Comparison of ENCODE assay signal across 18 cellular contexts in the genomic region with DNA sequence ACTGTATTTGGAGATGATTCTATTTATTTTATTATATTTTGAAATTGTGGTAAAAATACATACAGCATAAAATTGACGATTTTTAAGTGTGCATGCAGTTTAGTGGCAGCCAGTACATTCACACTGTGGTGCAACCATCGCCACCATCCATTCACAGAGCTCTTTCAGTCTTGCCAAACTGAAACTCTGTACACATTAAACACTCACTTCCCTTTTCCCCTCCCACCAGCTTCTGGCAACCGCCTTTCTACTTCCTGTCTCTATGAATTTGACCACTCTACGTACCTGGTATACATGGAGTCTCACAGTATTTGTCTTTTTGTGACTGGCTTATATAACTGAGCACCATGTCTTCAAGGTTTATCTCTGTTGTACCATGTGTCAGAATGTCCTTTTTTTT.
DNase-seq lines count a peak whose midpoint lies in the region; ATAC-seq and TF ChIP-seq lines count a peak whose summit lies in the region.
"Had no signal": no experiment of that assay in that cellular context is flagged by ENCODE, and none has a peak within 500 bp of the region (broad histone marks: within the 10 kb centered on the region; RNA-seq: fewer than 3 reads in every experiment).

No MANE protein-coding gene starts in this region.

- H3K4me1 Mint-ChIP-seq in activated CD8-positive, alpha-beta T cell treated with anti-CD3 and anti-CD28 coated beads for 36 hours (ENCODE audit: low read depth), result no peaks in the 10 kb centered on the region
- no peaks in the 10 kb centered on the region for H3K4me1 Mint-ChIP-seq in activated CD8-positive, alpha-beta T cell treated with anti-CD3 and anti-CD28 coated beads, Interleukin-2, amount 10 ng/mL, durations not matched to agents 7 days and 5 days (ENCODE audit: low read depth)

- intact Hi-C loops in activated CD8-positive, alpha-beta T cell treated with anti-CD3 and anti-CD28 coated beads for 36 hours (cut with micrococcal nuclease), result no loop called here
- intact Hi-C loops in thyroid gland (cut with DNase I), result no loop called here

- no peaks in the 10 kb centered on the region for H3K9me3 Mint-ChIP-seq in activated CD8-positive, alpha-beta T cell treated with anti-CD3 and anti-CD28 coated beads for 36 hours
- peaks cover 4% of the 10 kb centered on the region for H3K9me3 Mint-ChIP-seq in activated CD8-positive, alpha-beta T cell treated with anti-CD3 and anti-CD28 coated beads, Interleukin-2, amount 10 ng/mL, durations not matched to agents 7 days and 5 days (ENCODE audit: insufficient read depth)

- H3K4me1 ChIP-seq in suprapubic skin (no peaks in the 10 kb centered on the region), thyroid gland (no peaks in the 10 kb centered on the region)
- H3K4me1 ChIP-seq: A549 had no signal

- H3K36me3 Mint-ChIP-seq in activated CD8-positive, alpha-beta T cell treated with anti-CD3 and anti-CD28 coated beads for 36 hours (ENCODE audit: low read depth), result no peaks in the 10 kb centered on the region
- no peaks in the 10 kb centered on the region for H3K36me3 Mint-ChIP-seq in activated CD8-positive, alpha-beta T cell treated with anti-CD3 and anti-CD28 coated beads, Interleukin-2, amount 10 ng/mL, durations not matched to agents 7 days and 5 days (ENCODE audit: low read depth)

- H3K27ac ChIP-seq in suprapubic skin (no peak overlapping the region), thyroid gland (no peak overlapping the region)
- H3K27ac ChIP-seq: A549, C4-2B, PC-9 had no signal

- H3K27ac Mint-ChIP-seq in activated CD8-positive, alpha-beta T cell treated with anti-CD3 and anti-CD28 coated beads for 36 hours, result no peak overlapping the region
- H3K27ac Mint-ChIP-seq in activated CD8-positive, alpha-beta T cell treated with anti-CD3 and anti-CD28 coated beads, Interleukin-2, amount 10 ng/mL, durations not matched to agents 7 days and 5 days, result no peak overlapping the region

- no peaks in the 10 kb centered on the region for H3K27me3 ChIP-seq in suprapubic skin
- no peaks in the 10 kb centered on the region for H3K27me3 ChIP-seq in thyroid gland

- no peaks in the 10 kb centered on the region for H3K27me3 Mint-ChIP-seq in activated CD8-positive, alpha-beta T cell treated with anti-CD3 and anti-CD28 coated beads for 36 hours
- H3K27me3 Mint-ChIP-seq in activated CD8-positive, alpha-beta T cell treated with anti-CD3 and anti-CD28 coated beads, Interleukin-2, amount 10 ng/mL, durations not matched to agents 7 days and 5 days (ENCODE audit: low read depth), result no peaks in the 10 kb centered on the region

- no peak for ATAC-seq in activated CD8-positive, alpha-beta T cell treated with anti-CD3 and anti-CD28 coated beads for 36 hours
- ATAC-seq in activated CD8-positive, alpha-beta T cell treated with anti-CD3 and anti-CD28 coated beads, Interleukin-2, amount 10 ng/mL, durations not matched to agents 7 days and 5 days, result no peak
- no peak for ATAC-seq in HG03457 (IDR thresholded peaks at IDR 0.05; ENCODE audit: unreplicated experiment)
- ATAC-seq: A549, HepG2 had no signal

- TF ChIP-seq CTCF in activated CD8-positive, alpha-beta T cell treated with anti-CD3 and anti-CD28 coated beads for 36 hours (IDR thresholded peaks at IDR 0.05), result no peak
- TF ChIP-seq CTCF in suprapubic skin (IDR thresholded peaks at IDR 0.05), result no peak
- no peak for TF ChIP-seq CTCF in thyroid gland (IDR thresholded peaks at IDR 0.05)

- peak; percentile 2 for DNase-seq in activated CD8-positive, alpha-beta T cell treated with anti-CD3 and anti-CD28 coated beads for 36 hours
- no peak for DNase-seq in activated CD8-positive, alpha-beta T cell treated with anti-CD3 and anti-CD28 coated beads, Interleukin-2, amount 10 ng/mL, durations not matched to agents 7 days and 5 days
- DNase-seq in NAMALWA (ENCODE audit: low spot score), result peak; percentile 25
- DNase-seq in RPMI8226, result peak; percentile 49
- DNase-seq in suprapubic skin (ENCODE audit: low spot score in 2 of 2), result no peak
- DNase-seq in thyroid gland, result no peak
- no peak for DNase-seq in NCI-H2171 (lab: John Stamatoyannopoulos, UW)
- DNase-seq: DMS 273 treated with DMSO at 0.1 percent for 48 hours, Karpas-422, NCI-H1048, NCI-H146, NCI-H2227 treated with DMSO at 0.1 percent for 48 hours, NCI-H524, PC-9 had no signal

- 80% methylated on average over 4 of the region's 4 CpGs for WGBS in suprapubic skin
- WGBS in thyroid gland, 2 donors, result 81 to 82% methylated on average over 4 of the region's 4 CpGs

- no peaks in the 10 kb centered on the region for H3K36me3 ChIP-seq in suprapubic skin
- no peaks in the 10 kb centered on the region for H3K36me3 ChIP-seq in thyroid gland

- CTCF ChIA-PET in activated CD8-positive, alpha-beta T cell treated with anti-CD3 and anti-CD28 coated beads for 36 hours (lab: Charles Lee), result no interaction called here
- CTCF ChIA-PET in activated CD8-positive, alpha-beta T cell treated with anti-CD3 and anti-CD28 coated beads, Interleukin-2, amount 10 ng/mL, durations not matched to agents 7 days and 5 days (lab: Charles Lee), result no interaction called here

- no peak for TF ChIP-seq EP300 in suprapubic skin (IDR thresholded peaks at IDR 0.05)

- POLR2A ChIA-PET in activated CD8-positive, alpha-beta T cell treated with anti-CD3 and anti-CD28 coated beads for 36 hours (lab: Charles Lee), result no interaction called here
- POLR2A ChIA-PET in activated CD8-positive, alpha-beta T cell treated with anti-CD3 and anti-CD28 coated beads, Interleukin-2, amount 10 ng/mL, durations not matched to agents 7 days and 5 days (lab: Charles Lee), result no interaction called here

- H3K9me3 ChIP-seq in suprapubic skin (no peaks in the 10 kb centered on the region), thyroid gland (no peaks in the 10 kb centered on the region)
- H3K9me3 ChIP-seq: A549 had no signal

- H3K4me3 Mint-ChIP-seq in activated CD8-positive, alpha-beta T cell treated with anti-CD3 and anti-CD28 coated beads for 36 hours, result no peak overlapping the region
- H3K4me3 Mint-ChIP-seq in activated CD8-positive, alpha-beta T cell treated with anti-CD3 and anti-CD28 coated beads, Interleukin-2, amount 10 ng/mL, durations not matched to agents 7 days and 5 days, result no peak overlapping the region

- TF ChIP-seq POLR2A in suprapubic skin (IDR thresholded peaks at IDR 0.05), result no peak
- no peak for TF ChIP-seq POLR2A in thyroid gland (IDR thresholded peaks at IDR 0.05)

- H3K4me3 ChIP-seq in suprapubic skin, result no peak overlapping the region
- no peak overlapping the region for H3K4me3 ChIP-seq in thyroid gland (replicated peaks in 1 of 3)
- H3K4me3 ChIP-seq: A549, PC-9 had no signal

Comparison
In these comparisons a context has a peak if more than half of its experiments do, and no peak if none do; other contexts are left out.
1. DNase-seq: peak in activated CD8-positive, alpha-beta T cell treated with anti-CD3 and anti-CD28 coated beads for 36 hours (single experiment), NAMALWA (single experiment) and RPMI8226 (single experiment); none in activated CD8-positive, alpha-beta T cell treated with anti-CD3 and anti-CD28 coated beads, Interleukin-2, amount 10 ng/mL, durations not matched to agents 7 days and 5 days (single experiment), suprapubic skin (0 of 2), thyroid gland (0 of 2) and NCI-H2171 (single experiment).